15 cellular contexts compared by ENCODE assay signal in the genomic region with DNA sequence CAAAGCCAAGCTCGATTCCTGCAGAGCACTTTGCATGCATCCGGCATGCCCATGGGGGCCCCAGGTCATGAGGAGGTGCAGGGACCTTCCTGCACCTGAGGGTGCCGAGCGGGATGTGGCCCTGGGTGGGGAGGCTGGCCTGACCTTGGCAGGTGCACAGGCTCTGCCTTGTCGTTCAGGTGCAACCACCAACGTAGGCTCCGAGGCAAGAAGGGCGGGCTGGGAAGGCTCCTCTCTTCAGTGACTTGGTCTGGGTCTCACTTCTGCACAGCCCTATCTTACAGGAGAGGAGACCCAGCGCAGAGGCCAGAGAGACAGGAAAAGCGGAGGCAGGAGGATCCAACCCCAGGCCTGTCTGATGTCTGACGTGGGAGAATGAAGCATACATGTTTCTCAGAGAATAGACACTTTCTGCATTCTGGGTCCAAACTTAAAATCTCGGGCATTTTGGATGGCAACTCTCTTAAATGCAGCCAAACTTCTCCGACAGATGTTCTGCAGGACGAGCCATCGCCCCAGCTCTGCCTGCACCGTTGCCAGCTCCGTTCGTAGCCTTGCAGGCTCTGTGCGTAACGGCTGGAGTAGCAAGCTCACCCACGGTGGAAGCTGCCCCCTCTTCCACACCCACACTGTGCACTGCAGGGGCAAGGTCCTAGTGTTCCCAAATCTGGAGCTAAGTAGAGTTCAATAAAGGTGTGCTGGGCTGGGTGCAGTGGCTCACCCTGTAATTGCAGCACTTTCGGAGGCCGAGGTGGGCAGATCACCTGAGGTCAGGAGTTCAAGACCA.
DNase-seq lines count a peak whose midpoint lies in the region; ATAC-seq and TF ChIP-seq lines count a peak whose summit lies in the region.
"Had no signal": no experiment of that assay in that cellular context is flagged by ENCODE, and none has a peak within 500 bp of the region (broad histone marks: within the 10 kb centered on the region; RNA-seq: fewer than 3 reads in every experiment).

No MANE protein-coding gene starts in this region.

- H3K79me1 ChIP-seq in neuronal stem cell (ENCODE audit: low read depth, low read length) = no peaks in the 10 kb centered on the region

- ATAC-seq in T-helper 17 cell (no peak), natural killer cell (no peak), GM18907 (IDR thresholded peaks at IDR 0.05; ENCODE audit: unreplicated experiment) (no peak)
- ATAC-seq: CD8-positive, alpha-beta T cell; HCT116 had no signal

- peak overlapping the region; percentile 77 for H2BK15ac ChIP-seq in neuronal stem cell (ENCODE audit: low read length)

- peaks cover 4% of the 10 kb centered on the region for H3K4me1 Mint-ChIP-seq in T-helper 17 cell
- no peaks in the 10 kb centered on the region for H3K4me1 Mint-ChIP-seq in natural killer cell
- H3K4me1 Mint-ChIP-seq: CD4-positive, CD25-positive, alpha-beta regulatory T cell; H9 had no signal

- H2AFZ ChIP-seq in neuronal stem cell (ENCODE audit: low read length) = no peak overlapping the region
- H2AFZ ChIP-seq: GM23248 had no signal

- no peaks in the 10 kb centered on the region for H3K9me3 Mint-ChIP-seq in natural killer cell
- H3K9me3 Mint-ChIP-seq: CD4-positive, CD25-positive, alpha-beta regulatory T cell; CD8-positive, alpha-beta T cell had no signal

- no CpG with 5 or more reads among the region's 23 CpGs for WGBS in neuronal stem cell (ENCODE audit: extremely low coverage in 2 of 2, insufficient read length in 2 of 2, insufficient replicate concordance in 1 of 2), 2 donors

- H3K23ac ChIP-seq in neuronal stem cell (ENCODE audit: low read depth, low read length, poor library complexity) = peak overlapping the region; percentile 83

- TF ChIP-seq CTCF in natural killer cell (IDR thresholded peaks at IDR 0.05) = no peak

- no peaks in the 10 kb centered on the region for H3K27me3 ChIP-seq in neuronal stem cell (ENCODE audit: control insufficient read depth in 3 of 3, insufficient read depth in 3 of 3, low read depth in 1 of 3, low read length in 3 of 3)

- peak overlapping the region; percentile 5 for H2BK12ac ChIP-seq in neuronal stem cell (ENCODE audit: low read length)

- H3K9me3 ChIP-seq in T-helper 17 cell (ENCODE audit: control insufficient read depth, low read length, poor library complexity, severe bottlenecking) (no peaks in the 10 kb centered on the region), neuronal stem cell (replicated peaks in 1 of 2; ENCODE audit: control insufficient read depth in 2 of 2, insufficient read depth in 1 of 2, low read depth in 1 of 2, low read length in 2 of 2) (peaks cover 4 to 6% of the 10 kb centered on the region in 2 donors)
- H3K9me3 ChIP-seq: Caco-2 had no signal

- DNase-seq in T-helper 17 cell = no peak
- DNase-seq in islet precursor cell = peak; percentile 40
- DNase-seq in neuronal stem cell (ENCODE audit: low spot score) = no peak
- no peak for DNase-seq in natural killer cell
- no peak for DNase-seq in NCI-H1436 treated with DMSO at 0.1 percent for 48 hours (lab: John Stamatoyannopoulos, UW)
- DNase-seq: Caco-2; CD4-positive, CD25-positive, alpha-beta regulatory T cell; CD8-positive, alpha-beta T cell; DMS153; DND-41; GM23248; H9 had no signal

- peak overlapping the region; percentile 80 for H3K18ac ChIP-seq in neuronal stem cell (ENCODE audit: low read length)

- no peak overlapping the region for H3K4ac ChIP-seq in neuronal stem cell (ENCODE audit: low read length)

- H3K9ac ChIP-seq in neuronal stem cell (ENCODE audit: low read depth, low read length, poor library complexity) = no peak overlapping the region
- H3K9ac ChIP-seq: GM23248 had no signal

- peak overlapping the region; percentile 24 for H3K27ac Mint-ChIP-seq in T-helper 17 cell
- H3K27ac Mint-ChIP-seq in natural killer cell = no peak overlapping the region
- H3K27ac Mint-ChIP-seq: CD4-positive, CD25-positive, alpha-beta regulatory T cell; CD8-positive, alpha-beta T cell; H9 had no signal

- H2BK5ac ChIP-seq in neuronal stem cell (ENCODE audit: low read length) = no peak overlapping the region

- H3K36me3 Mint-ChIP-seq in T-helper 17 cell (ENCODE audit: low read depth) (peaks cover 2% of the 10 kb centered on the region), natural killer cell (no peaks in the 10 kb centered on the region)
- H3K36me3 Mint-ChIP-seq: CD4-positive, CD25-positive, alpha-beta regulatory T cell; CD8-positive, alpha-beta T cell had no signal

- H2BK120ac ChIP-seq in neuronal stem cell (ENCODE audit: low read depth, low read length) = no peak overlapping the region

- H3K4me3 ChIP-seq in neuronal stem cell (ENCODE audit: low read length in 2 of 2) = peak overlapping the region in 1 of 2 donors; percentile 8
- H3K4me3 ChIP-seq: GM23248 had no signal

- H3K14ac ChIP-seq in neuronal stem cell (ENCODE audit: low read length) = no peak overlapping the region

- no peak overlapping the region for H3K4me2 ChIP-seq in neuronal stem cell (ENCODE audit: insufficient read depth, low read length, poor library complexity, severe bottlenecking)

- intact Hi-C loops in natural killer cell (cut with micrococcal nuclease) = no loop called here

- H3K4me3 Mint-ChIP-seq in T-helper 17 cell (no peak overlapping the region), natural killer cell (no peak overlapping the region)
- H3K4me3 Mint-ChIP-seq: CD4-positive, CD25-positive, alpha-beta regulatory T cell; CD8-positive, alpha-beta T cell; H9 had no signal

- H4K8ac ChIP-seq in neuronal stem cell (ENCODE audit: low read depth, low read length) = no peak overlapping the region

- no peak overlapping the region for H4K91ac ChIP-seq in neuronal stem cell (ENCODE audit: low read depth, low read length, poor library complexity)

- H3K36me3 ChIP-seq in neuronal stem cell (replicated peaks in 1 of 2; ENCODE audit: control insufficient read depth in 2 of 2, insufficient read depth in 2 of 2, low read length in 2 of 2) = peaks cover 2 to 4% of the 10 kb centered on the region in 2 donors

- no peak overlapping the region for H2AK5ac ChIP-seq in neuronal stem cell (ENCODE audit: low read depth, low read length)

- H3K4me1 ChIP-seq in neuronal stem cell (ENCODE audit: control insufficient read depth in 2 of 2, insufficient read depth in 1 of 2, low read depth in 1 of 2, low read length in 2 of 2) = peaks cover 0 to 9% of the 10 kb centered on the region in 2 donors

- H3K27me3 Mint-ChIP-seq in T-helper 17 cell = peaks cover 56% of the 10 kb centered on the region
- H3K27me3 Mint-ChIP-seq in natural killer cell (ENCODE audit: low read depth in 2 of 2) = peaks cover 0 to 5% of the 10 kb centered on the region in 2 donors

- no peak overlapping the region for H3K27ac ChIP-seq in neuronal stem cell (replicated peaks; ENCODE audit: low read length)
- H3K27ac ChIP-seq: C4-2B, GM23248 had no signal
